35 cellular contexts compared by ENCODE assay signal in genomic region chr9:101466863-101467262, GRCh38. TPM values are rescaled to one million over a fixed set of nuclear protein-coding genes. Genes with fewer than 3 reads are reported as not detected.
"Had no signal": no experiment of that assay in that cellular context is flagged by ENCODE, and none has a peak within 500 bp of the region (broad histone marks: within the 10 kb centered on the region; RNA-seq: fewer than 3 reads in every experiment).

No MANE protein-coding gene starts in this region.

- DNase-seq: activated B cell treated with CpG ODN at 0.5 μM for 24 hours; activated CD4-positive, alpha-beta memory T cell treated with anti-CD3 and anti-CD28 coated beads for 36 hours; activated CD4-positive, alpha-beta T cell treated with anti-CD3 and anti-CD28 coated beads for 4 hours; activated CD4-positive, alpha-beta T cell treated with anti-CD3 and anti-CD28 coated beads, Interleukin-2, amount 10 ng/mL, durations not matched to agents 24 days and 14 days; activated CD4-positive, alpha-beta T cell treated with anti-CD3 and anti-CD28 coated beads, Interleukin-2, amount 50 U/mL, for 1 hour; activated CD4-positive, alpha-beta T cell treated with anti-CD3 and anti-CD28 coated beads, Interleukin-2, amount 50 U/mL, for 4 hours; activated CD4-positive, CD25-positive, alpha-beta regulatory T cell treated with anti-CD3 and anti-CD28 coated beads, Interleukin-2, amount 50 U/mL, for 72 hours; activated CD8-positive, alpha-beta memory T cell treated with anti-CD3 and anti-CD28 coated beads, Interleukin-2, amount 50 U/mL, for 4 hours; activated CD8-positive, alpha-beta T cell treated with anti-CD3 and anti-CD28 coated beads for 36 hours; activated effector memory CD4-positive, alpha-beta T cell treated with anti-CD3 and anti-CD28 coated beads, Interleukin-2, amount 50 U/mL, for 16 hours; activated gamma-delta T cell treated with Interleukin-2 at 50 U/mL for 16 hours; activated naive CD4-positive, alpha-beta T cell; activated naive CD4-positive, alpha-beta T cell treated with anti-CD3 and anti-CD28 coated beads for 36 hours; activated naive CD4-positive, alpha-beta T cell treated with anti-CD3 and anti-CD28 coated beads, Interleukin-2, amount 50 U/mL, for 16 hours; activated naive CD8-positive, alpha-beta T cell treated with anti-CD3 and anti-CD28 coated beads for 36 hours; activated T-cell treated with anti-CD3 and anti-CD28 coated beads for 4 hours; activated T-cell treated with anti-CD3 and anti-CD28 coated beads, Interleukin-2, amount 50 U/mL, for 1 hour; activated T-cell treated with anti-CD3 and anti-CD28 coated beads, Interleukin-2, amount 50 U/mL, for 4 hours; activated T-cell treated with anti-CD3 and anti-CD28 coated beads, Interleukin-2, amount 50 U/mL, for 72 hours; adrenal gland; amniotic stem cell; aorta; body of pancreas; central memory CD4-positive, alpha-beta T cell; T-helper 1 cell; T-helper 2 cell; T-helper 9 cell had no signal

- H3K27ac ChIP-seq: adrenal gland, body of pancreas, brain microvascular endothelial cell, breast epithelium, VCaP had no signal

- H3K9me3 ChIP-seq: adrenal gland, body of pancreas, breast epithelium had no signal

- H3K27me3 ChIP-seq: adrenal gland, body of pancreas, brain microvascular endothelial cell had no signal

- H3K36me3 ChIP-seq: adrenal gland, brain microvascular endothelial cell, breast epithelium had no signal

- ATAC-seq: activated CD8-positive, alpha-beta T cell treated with anti-CD3 and anti-CD28 coated beads for 36 hours; activated T-cell treated with anti-CD3 and anti-CD28 coated beads, Interleukin-2, amount 50 U/mL, for 4 hours; body of pancreas had no signal

- H3K4me3 ChIP-seq: adrenal gland, body of pancreas, breast epithelium had no signal

- H3K4me1 ChIP-seq: adrenal gland, breast epithelium had no signal

RNA-seq across cellular contexts. Expression of gene ALDOB, which starts 31.3 kb away (rescaled TPM):
- total RNA-seq: activated B cell treated with CpG ODN at 0.5 μM for 24 hours; activated CD4-positive, alpha-beta memory T cell treated with anti-CD3 and anti-CD28 coated beads for 36 hours; activated CD4-positive, alpha-beta T cell treated with anti-CD3 and anti-CD28 coated beads, Interleukin-2, amount 10 ng/mL, durations not matched to agents 24 days and 14 days; activated CD8-positive, alpha-beta memory T cell treated with anti-CD3 and anti-CD28 coated beads for 36 hours; activated CD8-positive, alpha-beta T cell treated with anti-CD3 and anti-CD28 coated beads for 36 hours; activated naive CD4-positive, alpha-beta T cell treated with anti-CD3 and anti-CD28 coated beads for 36 hours; activated naive CD4-positive, alpha-beta T cell treated with anti-CD3 and anti-CD28 coated beads, Interleukin-2, amount 50 U/mL, for 72 hours; activated naive CD8-positive, alpha-beta T cell treated with anti-CD3 and anti-CD28 coated beads for 36 hours; activated T-cell treated with anti-CD3 and anti-CD28 coated beads, Interleukin-2, amount 50 U/mL, for 72 hours; activated T-helper 1 cell treated with anti-CD3 and anti-CD28 coated beads, Interleukin-12 subunit alpha, Interleukin-12 subunit beta, Interleukin-2, Interleukin-4 antibody, amounts not matched to agents 30 ng/mL and 10 ng/mL and 1 ng/mL, durations not matched to agents 14 hours and 24 hours and 36 hours; activated T-helper 17 cell treated with anti-CD3 and anti-CD28 coated beads, Interleukin-2, amount 50 U/mL, for 72 hours; aorta; astrocyte had no signal
